ENCODE assay signal across 8 cellular contexts in the genomic region with DNA sequence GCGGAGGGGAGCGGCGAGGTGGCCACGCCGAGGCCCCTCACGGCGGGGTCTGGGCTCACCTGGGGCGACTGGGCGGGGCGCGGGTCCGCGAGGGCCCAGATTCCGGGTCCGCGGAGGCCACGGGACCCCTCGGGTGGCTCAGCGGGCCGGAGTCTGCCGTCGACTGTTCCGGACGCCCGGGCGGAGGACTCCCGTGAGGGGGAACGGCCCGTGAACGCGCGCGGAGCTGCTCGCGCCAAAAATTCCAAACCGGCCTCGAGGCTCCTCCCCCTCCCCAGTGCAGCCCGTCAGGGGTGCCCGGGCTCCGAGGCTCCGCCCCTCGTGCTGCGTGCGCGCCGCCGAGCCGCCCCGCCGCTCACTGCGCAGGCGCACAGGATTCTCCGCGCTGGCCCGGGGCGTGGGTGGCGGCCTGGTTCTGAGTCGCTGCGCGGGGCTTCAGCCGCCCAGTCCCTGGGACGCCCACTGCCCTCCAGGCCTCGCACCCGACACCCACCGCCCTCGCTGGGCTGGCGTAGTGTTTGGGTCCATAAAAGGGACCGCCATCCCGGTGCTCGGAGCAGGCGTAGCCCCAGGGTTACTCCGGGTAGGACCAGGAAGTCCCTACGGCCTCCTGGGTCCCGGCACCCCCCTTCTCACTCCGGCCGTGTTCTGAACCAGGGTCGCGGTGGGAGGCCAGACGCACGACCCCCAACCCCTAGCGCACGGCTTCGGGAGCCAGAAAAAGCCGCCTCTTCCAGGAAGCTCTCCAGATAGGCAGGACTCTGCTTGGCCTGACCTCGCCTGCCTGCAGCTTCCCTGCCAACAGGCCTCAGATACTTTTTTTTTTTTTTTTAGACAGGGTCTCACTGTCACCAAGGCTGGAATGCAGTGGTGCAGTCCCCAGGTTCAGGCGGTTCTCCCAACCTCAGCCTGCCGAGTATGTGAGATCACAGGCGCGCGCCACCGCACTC. TPM values are rescaled to one million over a fixed set of nuclear protein-coding genes. Genes with fewer than 3 reads are reported as not detected.
A peak's percentile ranks its signal among the peaks of the same experiment; 100 is the strongest.
DNase-seq lines count a peak whose midpoint lies in the region; ATAC-seq and TF ChIP-seq lines count a peak whose summit lies in the region.

PKMYT1 (minus strand) TSS at position 220 of the 950 bp plus-strand sequence. CDS start 789 bp downstream, outside the sequence.

- H3K79me2 ChIP-seq in ACC112 (ENCODE audit: control insufficient read depth, insufficient read depth, low read length, unreplicated experiment), result peaks cover 7% of the 10 kb centered on the region
- peaks cover 40% of the 10 kb centered on the region for H3K79me2 ChIP-seq in mammary epithelial cell (ENCODE audit: insufficient read depth, low read length)
- H3K79me2 ChIP-seq in smooth muscle cell (ENCODE audit: low read depth), result no peaks in the 10 kb centered on the region

- H3K4me1 ChIP-seq in ACC112 (ENCODE audit: control insufficient read depth, insufficient read depth, low read length, unreplicated experiment) (peaks cover 7% of the 10 kb centered on the region), mammary epithelial cell (ENCODE audit: insufficient read depth, low read length) (peaks cover 27% of the 10 kb centered on the region), smooth muscle cell (ENCODE audit: low read depth) (peaks cover 20% of the 10 kb centered on the region)

- H3K4me3 ChIP-seq in ACC112 (ENCODE audit: low read depth, low read length) (peak within 1 kb of the TSS; percentile 94), mammary epithelial cell (replicated peaks in 1 of 3; ENCODE audit: insufficient read depth in 1 of 3, low read depth in 2 of 3, low read length in 3 of 3) (peak within 1 kb of the TSS; percentile 64 to 98 (median 84)), smooth muscle cell (peak within 1 kb of the TSS; percentile 70)

- H3K4me1 Mint-ChIP-seq in WTC11, result peaks cover 24% of the 10 kb centered on the region

- H3K9me3 Mint-ChIP-seq in WTC11, result no peaks in the 10 kb centered on the region

- no peaks in the 10 kb centered on the region for H3K36me3 Mint-ChIP-seq in WTC11

- TSS peak; percentile 44 for BruUV-seq in mammary epithelial cell (replicated peaks; lab: Mats Ljungman, UMichigan)

- peaks cover 11% of the 10 kb centered on the region for H3F3A ChIP-seq in smooth muscle cell (ENCODE audit: low read depth)

- in situ Hi-C loops in mammary epithelial cell (cut with MboI; ENCODE audit: low sequenced_read_pairs in 2 of 2), result no loop called here

- H3K9ac ChIP-seq in mammary epithelial cell (ENCODE audit: insufficient read depth, low read length) (peak within 1 kb of the TSS; percentile 74), smooth muscle cell (ENCODE audit: low read depth) (peak within 1 kb of the TSS; percentile 80)

- peak; percentile 95 for DNase-seq in NCI-H2196 (lab: John Stamatoyannopoulos, UW; ENCODE audit: unreplicated experiment)
- DNase-seq in WTC11 (ENCODE audit: low spot score), result peak; percentile 89
- peak; percentile 85 for DNase-seq in mammary epithelial cell
- DNase-seq in iPS-NIHi7 (ENCODE audit: extremely low spot score), result peak; percentile 97
- DNase-seq in smooth muscle cell (lab: John Stamatoyannopoulos, UW; ENCODE audit: unreplicated experiment), result peak; percentile 77

- peak within 1 kb of the TSS; percentile 79 for H3K4me3 Mint-ChIP-seq in WTC11

- no peak for TF ChIP-seq CTCF in WTC11 (IDR thresholded peaks at IDR 0.05)
- TF ChIP-seq CTCF in mammary epithelial cell (conservative IDR thresholded peaks at IDR 0.05 in 1 of 2, IDR thresholded peaks at IDR 0.05 in 1 of 2; ENCODE audit: extremely low read depth in 1 of 2, insufficient read depth in 1 of 2, low read depth in 1 of 2, low read length in 2 of 2), result no peak
- no peak for TF ChIP-seq CTCF in smooth muscle cell (IDR thresholded peaks at IDR 0.05; ENCODE audit: borderline replicate concordance, insufficient read depth, poor library complexity, severe bottlenecking)

- H3K36me3 ChIP-seq in ACC112 (ENCODE audit: insufficient read depth, low read length), result no peaks in the 10 kb centered on the region
- H3K36me3 ChIP-seq in mammary epithelial cell (ENCODE audit: insufficient read depth, low read length), result peaks cover 4% of the 10 kb centered on the region
- no peaks in the 10 kb centered on the region for H3K36me3 ChIP-seq in smooth muscle cell (ENCODE audit: low read depth)

- POLR2A ChIA-PET in WTC11 (lab: Charles Lee), result interaction anchor here (0.7 to 2.8 kb wide), 8 partner anchors 8 to 47 kb away, joined by 3 to 11 read pairs (median 5); partner anchors contain the start of gene PAQR4

- H4K20me1 ChIP-seq in mammary epithelial cell (ENCODE audit: insufficient read depth, low read length) (no peaks in the 10 kb centered on the region), smooth muscle cell (ENCODE audit: low read depth) (no peaks in the 10 kb centered on the region)

- intact Hi-C loops in mammary epithelial cell (cut with micrococcal nuclease), result loop anchor here (5.0 kb wide), 1 partner anchor 303 kb away; no protein-coding TSS in a partner anchor

- H3K27me3 ChIP-seq in ACC112 (ENCODE audit: insufficient read depth, low read length) (no peaks in the 10 kb centered on the region), mammary epithelial cell (ENCODE audit: insufficient read depth, low read length) (no peaks in the 10 kb centered on the region), smooth muscle cell (ENCODE audit: low read depth) (no peaks in the 10 kb centered on the region)

- H3K4me2 ChIP-seq in mammary epithelial cell (ENCODE audit: insufficient read depth, low read depth, low read length) (peak within 1 kb of the TSS; percentile 99), smooth muscle cell (peak within 1 kb of the TSS; percentile 88)

- peak within 1 kb of the TSS; percentile 91 for H3K27ac Mint-ChIP-seq in WTC11

- CTCF ChIA-PET in WTC11 (lab: Charles Lee), result interaction anchor here (0.6 to 3.9 kb wide), 17 partner anchors 8 to 149 kb away, joined by 3 to 46 read pairs (median 4); partner anchors contain the start of genes KREMEN2 and TNFRSF12A
- CTCF ChIA-PET in mammary epithelial cell (lab: Charles Lee; ENCODE audit: low non-redundant PET), result no interaction called here

- peak within 1 kb of the TSS; percentile 77 for H2AFZ ChIP-seq in ACC112 (ENCODE audit: low read length, unreplicated experiment)
- peak within 1 kb of the TSS; percentile 89 for H2AFZ ChIP-seq in mammary epithelial cell (ENCODE audit: low read depth, low read length)
- H2AFZ ChIP-seq in smooth muscle cell (ENCODE audit: low read depth), result peak within 1 kb of the TSS; percentile 81

- dilution Hi-C loops in mammary epithelial cell (cut with HindIII; ENCODE audit: low sequenced_read_pairs), result no loop called here

- ATAC-seq in GM18861 (IDR thresholded peaks at IDR 0.05; ENCODE audit: unreplicated experiment) (peak; percentile 75), HG03095 (IDR thresholded peaks at IDR 0.05; ENCODE audit: unreplicated experiment) (peak; percentile 52), WTC11 (peak; percentile 72)

- peaks cover 6% of the 10 kb centered on the region; the same call in 1 of the 2 replicates for H3K27me3 Mint-ChIP-seq in WTC11 (ENCODE audit: low read depth)

- WGBS in mammary epithelial cell (ENCODE audit: low coverage, missing lambda C conversion rate), result 17% methylated on average over 23 of the region's 91 CpGs
- WGBS in smooth muscle cell (ENCODE audit: low lambda C conversion rate), result 9% methylated on average over 59 of the region's 91 CpGs

- H3K27ac ChIP-seq in ACC112 (ENCODE audit: low read depth, low read length) (peak within 1 kb of the TSS; percentile 46; the same call in 1 of the 2 replicates), mammary epithelial cell (ENCODE audit: insufficient read depth, low read depth, low read length) (peak within 1 kb of the TSS; percentile 48), smooth muscle cell (ENCODE audit: low read depth) (peak within 1 kb of the TSS; percentile 52)

- H3K9me3 ChIP-seq in mammary epithelial cell (replicated peaks; ENCODE audit: insufficient read depth, low read length), result no peaks in the 10 kb centered on the region
- H3K9me3 ChIP-seq in smooth muscle cell (replicated peaks; ENCODE audit: low read depth), result no peaks in the 10 kb centered on the region

TF ChIP-seq in WTC11, 78 proteins besides CTCF, POLR2A, EP300 and RAD21 (continues in another document):
- TF ChIP-seq ZNF416 (CRISPR knock-in tag; IDR thresholded peaks at IDR 0.05) (no peak), E2F1 (CRISPR knock-in tag; IDR thresholded peaks at IDR 0.05) (no peak), RORB (CRISPR knock-in tag; IDR thresholded peaks at IDR 0.05) (no peak), SMAD3 (CRISPR knock-in tag; IDR thresholded peaks at IDR 0.05; ENCODE audit: borderline replicate concordance) (no peak)
- TF ChIP-seq, protein P1, sequence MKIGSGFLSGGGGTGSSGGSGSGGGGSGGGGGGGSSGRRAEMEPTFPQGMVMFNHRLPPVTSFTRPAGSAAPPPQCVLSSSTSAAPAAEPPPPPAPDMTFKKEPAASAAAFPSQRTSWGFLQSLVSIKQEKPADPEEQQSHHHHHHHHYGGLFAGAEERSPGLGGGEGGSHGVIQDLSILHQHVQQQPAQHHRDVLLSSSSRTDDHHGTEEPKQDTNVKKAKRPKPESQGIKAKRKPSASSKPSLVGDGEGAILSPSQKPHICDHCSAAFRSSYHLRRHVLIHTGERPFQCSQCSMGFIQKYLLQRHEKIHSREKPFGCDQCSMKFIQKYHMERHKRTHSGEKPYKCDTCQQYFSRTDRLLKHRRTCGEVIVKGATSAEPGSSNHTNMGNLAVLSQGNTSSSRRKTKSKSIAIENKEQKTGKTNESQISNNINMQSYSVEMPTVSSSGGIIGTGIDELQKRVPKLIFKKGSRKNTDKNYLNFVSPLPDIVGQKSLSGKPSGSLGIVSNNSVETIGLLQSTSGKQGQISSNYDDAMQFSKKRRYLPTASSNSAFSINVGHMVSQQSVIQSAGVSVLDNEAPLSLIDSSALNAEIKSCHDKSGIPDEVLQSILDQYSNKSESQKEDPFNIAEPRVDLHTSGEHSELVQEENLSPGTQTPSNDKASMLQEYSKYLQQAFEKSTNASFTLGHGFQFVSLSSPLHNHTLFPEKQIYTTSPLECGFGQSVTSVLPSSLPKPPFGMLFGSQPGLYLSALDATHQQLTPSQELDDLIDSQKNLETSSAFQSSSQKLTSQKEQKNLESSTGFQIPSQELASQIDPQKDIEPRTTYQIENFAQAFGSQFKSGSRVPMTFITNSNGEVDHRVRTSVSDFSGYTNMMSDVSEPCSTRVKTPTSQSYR (CRISPR knock-in tag; IDR thresholded peaks at IDR 0.05), result no peak

RNA-seq across cellular contexts. Expression of gene PKMYT1, which starts in this region (rescaled TPM):
- total RNA-seq in WTC11 (2021), result 102 to 120 TPM (median 113 TPM) in 3 replicates
- total RNA-seq in mammary epithelial cell, result 10 to 100 TPM in 1 of 2 donors, 1 to 10 TPM in 1; 4.2 to 67.2 TPM
- polyA plus RNA-seq in mammary epithelial cell, result 44.5 TPM
- polyA minus RNA-seq in mammary epithelial cell, result 37.9 TPM
- 10.4 and 13.8 TPM in 2 replicates for total RNA-seq in smooth muscle cell
- 28.9 and 32.6 TPM in 2 replicates for polyA plus RNA-seq in smooth muscle cell

Comparison
In these comparisons a context has a peak if more than half of its experiments do, and no peak if none do; other contexts are left out.
1. Peak in every context shown above with its lines: DNase-seq, ATAC-seq, H3K4me3 ChIP-seq and H3K27ac ChIP-seq.